In the genomic region with DNA sequence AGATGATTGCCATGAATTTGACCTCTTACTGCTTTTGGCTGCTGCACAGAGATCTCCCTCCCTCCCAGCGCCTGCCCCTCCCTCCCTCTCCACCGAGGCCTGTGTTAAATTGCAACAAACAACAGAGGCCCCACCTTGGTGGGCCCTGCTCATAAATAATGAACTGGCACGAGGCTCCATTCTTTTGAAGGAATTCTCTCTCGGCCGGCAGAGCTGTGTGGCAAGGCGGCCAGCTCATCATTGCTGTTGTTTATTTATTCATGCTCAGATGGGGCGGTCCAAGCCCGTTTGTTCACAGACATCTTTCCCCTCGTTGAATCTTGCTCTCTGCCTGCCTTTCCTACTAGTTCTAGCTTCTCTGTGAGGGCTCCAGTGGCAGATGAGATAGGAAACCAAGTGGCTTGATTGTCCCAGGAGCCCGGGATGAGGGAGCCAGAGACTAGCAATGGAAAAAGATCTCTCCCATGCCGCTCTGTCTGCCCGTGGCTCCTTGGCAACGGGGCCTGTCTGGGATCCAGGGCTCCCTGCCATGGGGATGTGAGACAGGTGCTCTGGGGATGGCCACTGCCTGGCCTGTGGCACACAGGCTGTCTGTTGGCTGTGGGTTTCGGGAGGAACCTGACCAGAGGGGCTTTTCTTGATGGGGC, we compare ENCODE assay signal across 17 cellular contexts.
DNase-seq lines count a peak whose midpoint lies in the region; ATAC-seq and TF ChIP-seq lines count a peak whose summit lies in the region.
"Had no signal": no experiment of that assay in that cellular context is flagged by ENCODE, and none has a peak within 500 bp of the region (broad histone marks: within the 10 kb centered on the region; RNA-seq: fewer than 3 reads in every experiment).

No MANE protein-coding gene starts in this region.

- H3K9me3 Mint-ChIP-seq in CD14-positive monocyte = no peaks in the 10 kb centered on the region
- H3K9me3 Mint-ChIP-seq in activated CD4-positive, alpha-beta memory T cell treated with anti-CD3 and anti-CD28 coated beads, Interleukin-2, amount 10 ng/mL, durations not matched to agents 7 days and 5 days = no peaks in the 10 kb centered on the region
- H3K9me3 Mint-ChIP-seq: activated naive CD4-positive, alpha-beta T cell treated with anti-CD3 and anti-CD28 coated beads, Interleukin-2, amount 50 U/mL, for 24 hours had no signal

- no peaks in the 10 kb centered on the region for H3F3A ChIP-seq in PC-3 (ENCODE audit: low read length, unreplicated experiment)

- H3K4me3 Mint-ChIP-seq in CD14-positive monocyte = no peak overlapping the region
- H3K4me3 Mint-ChIP-seq in activated CD4-positive, alpha-beta memory T cell treated with anti-CD3 and anti-CD28 coated beads, Interleukin-2, amount 10 ng/mL, durations not matched to agents 7 days and 5 days = no peak overlapping the region
- H3K4me3 Mint-ChIP-seq: activated naive CD4-positive, alpha-beta T cell treated with anti-CD3 and anti-CD28 coated beads, Interleukin-2, amount 50 U/mL, for 24 hours had no signal

- ATAC-seq in IMR-90 (ENCODE audit: low read depth) = peak; percentile 89
- ATAC-seq in PC-3 = no peak
- ATAC-seq: Panc1 had no signal

- H3K9ac ChIP-seq in IMR-90 (ENCODE audit: low read depth, low read length) = no peak overlapping the region
- no peak overlapping the region for H3K9ac ChIP-seq in PC-3 (ENCODE audit: low read length)
- H3K9ac ChIP-seq: BLaER1 had no signal

- no peak overlapping the region for H2AK5ac ChIP-seq in IMR-90 (ENCODE audit: low read depth, low read length)

- BruUV-seq in IMR-90 (replicated peaks; lab: Mats Ljungman, UMichigan) (no TSS peak), PC-3 (replicated peaks; lab: Mats Ljungman, UMichigan) (no TSS peak)

- H3K36me3 Mint-ChIP-seq in CD14-positive monocyte = no peaks in the 10 kb centered on the region
- H3K36me3 Mint-ChIP-seq in activated CD4-positive, alpha-beta memory T cell treated with anti-CD3 and anti-CD28 coated beads, Interleukin-2, amount 10 ng/mL, durations not matched to agents 7 days and 5 days (ENCODE audit: low read depth) = no peaks in the 10 kb centered on the region
- H3K36me3 Mint-ChIP-seq: activated naive CD4-positive, alpha-beta T cell treated with anti-CD3 and anti-CD28 coated beads, Interleukin-2, amount 50 U/mL, for 24 hours had no signal

- no peak overlapping the region for H3K4ac ChIP-seq in IMR-90 (ENCODE audit: low read depth, low read length)

- H3K9me3 ChIP-seq in IMR-90 (ENCODE audit: control insufficient read depth, insufficient read depth, low read length) = no peaks in the 10 kb centered on the region
- H3K9me3 ChIP-seq in PC-3 (ENCODE audit: low read length) = no peaks in the 10 kb centered on the region
- no peaks in the 10 kb centered on the region for H3K9me3 ChIP-seq in SJCRH30 (replicated peaks)
- H3K9me3 ChIP-seq: BLaER1, heart left ventricle had no signal

- no peak overlapping the region for H4K8ac ChIP-seq in IMR-90 (ENCODE audit: low read depth in 2 of 2, low read length in 2 of 2)

- no peak overlapping the region for H3K14ac ChIP-seq in IMR-90 (replicated peaks; ENCODE audit: low read depth, low read length)

- TF ChIP-seq POLR2A in IMR-90 (IDR thresholded peaks at IDR 0.05; ENCODE audit: low read depth, low read length) = no peak

- H2AK9ac ChIP-seq in IMR-90 (replicated peaks; ENCODE audit: low read depth, low read length, poor library complexity) = no peak overlapping the region

- dilution Hi-C loops in IMR-90 (cut with HindIII; ENCODE audit: low sequenced_read_pairs, unreplicated experiment) = no loop called here

- in situ Hi-C loops in IMR-90 (cut with MboI; ENCODE audit: low sequenced_read_pairs) = no loop called here

- DNase-seq in CD14-positive monocyte (ENCODE audit: low spot score) (peak; percentile 30), IMR-90 (peak; percentile 32), PC-3 (peak; percentile 12), hippocampal formation (lab: John Stamatoyannopoulos, UW) (peak; percentile 59 to 61), GM20000 (ENCODE audit: low spot score) (no peak), SJCRH30 (no peak), SIG-M5 (lab: John Stamatoyannopoulos, UW) (no peak)
- DNase-seq in activated CD4-positive, alpha-beta memory T cell treated with anti-CD3 and anti-CD28 coated beads, Interleukin-2, amount 10 ng/mL, durations not matched to agents 7 days and 5 days = no peak
- DNase-seq: effector CD4-positive, alpha-beta T cell; heart left ventricle; mesendoderm; stimulated activated CD4-positive, alpha-beta T cell treated with anti-CD3 and anti-CD28 coated beads, Interleukin-2, amount 100 ng/mL, for 24 hours; stimulated activated naive CD4-positive, alpha-beta T cell had no signal

- CTCF ChIA-PET in IMR-90 (lab: Yijun Ruan, JAX) = no interaction called here
- CTCF ChIA-PET in PC-3 (lab: Charles Lee) = no interaction called here
- CTCF ChIA-PET in activated CD4-positive, alpha-beta memory T cell treated with anti-CD3 and anti-CD28 coated beads, Interleukin-2, amount 10 ng/mL, durations not matched to agents 7 days and 5 days (lab: Charles Lee) = interaction anchor here (1.9 kb wide), 1 partner anchor 17 kb away, joined by 5 read pairs; no protein-coding TSS in a partner anchor

- H2BK20ac ChIP-seq in IMR-90 (ENCODE audit: low read depth, low read length) = no peak overlapping the region

- H3K36me3 ChIP-seq in IMR-90 (ENCODE audit: control insufficient read depth, insufficient read depth, low read length) = no peaks in the 10 kb centered on the region
- H3K36me3 ChIP-seq in PC-3 (ENCODE audit: low read depth, low read length) = no peaks in the 10 kb centered on the region
- no peaks in the 10 kb centered on the region for H3K36me3 ChIP-seq in SJCRH30
- H3K36me3 ChIP-seq: BLaER1, heart left ventricle had no signal

- H2BK5ac ChIP-seq in IMR-90 (ENCODE audit: low read depth, low read length, poor library complexity, severe bottlenecking) = no peak overlapping the region

- no peaks in the 10 kb centered on the region for H3K9me1 ChIP-seq in IMR-90 (ENCODE audit: insufficient read depth, low read length)

- POLR2A ChIA-PET in IMR-90 (lab: Charles Lee; ENCODE audit: unreplicated experiment) (no interaction called here), PC-3 (lab: Charles Lee; ENCODE audit: unreplicated experiment) (no interaction called here)
- POLR2A ChIA-PET in activated CD4-positive, alpha-beta memory T cell treated with anti-CD3 and anti-CD28 coated beads, Interleukin-2, amount 10 ng/mL, durations not matched to agents 7 days and 5 days (lab: Charles Lee) = no interaction called here

- no peak overlapping the region for H2BK15ac ChIP-seq in IMR-90 (ENCODE audit: low read depth, low read length)

- H3K4me3 ChIP-seq in IMR-90 (ENCODE audit: insufficient read depth, low read depth, low read length) (no peak overlapping the region), PC-3 (ENCODE audit: low read length) (no peak overlapping the region), SJCRH30 (no peak overlapping the region)
- H3K4me3 ChIP-seq: BLaER1, heart left ventricle had no signal

- no peak overlapping the region for H3K4me2 ChIP-seq in IMR-90 (ENCODE audit: low read depth, low read length)
- H3K4me2 ChIP-seq in PC-3 (ENCODE audit: low read length) = no peak overlapping the region
- H3K4me2 ChIP-seq: BLaER1 had no signal

- no peak overlapping the region for H3K56ac ChIP-seq in IMR-90 (ENCODE audit: extremely low read depth, insufficient read depth, low read length)

- intact Hi-C loops in CD14-positive monocyte (cut with micrococcal nuclease) = no loop called here
- intact Hi-C loops in IMR-90 (cut with micrococcal nuclease) = no loop called here
- intact Hi-C loops in PC-3 (cut with micrococcal nuclease) = no loop called here

- H3K27me3 Mint-ChIP-seq in CD14-positive monocyte (ENCODE audit: low read depth in 3 of 3) = peaks cover 11 to 27% (median 14%) of the 10 kb centered on the region in 3 donors
- peaks cover 15% of the 10 kb centered on the region for H3K27me3 Mint-ChIP-seq in activated CD4-positive, alpha-beta memory T cell treated with anti-CD3 and anti-CD28 coated beads, Interleukin-2, amount 10 ng/mL, durations not matched to agents 7 days and 5 days

- H3K27ac ChIP-seq in IMR-90 (ENCODE audit: insufficient read depth, low read length) = no peak overlapping the region
- no peak overlapping the region for H3K27ac ChIP-seq in PC-3 (ENCODE audit: low read length)
- H3K27ac ChIP-seq in SJCRH30 = no peak overlapping the region
- H3K27ac ChIP-seq: BLaER1, heart left ventricle had no signal

- H3K4me1 Mint-ChIP-seq in CD14-positive monocyte = no peaks in the 10 kb centered on the region
- H3K4me1 Mint-ChIP-seq in activated CD4-positive, alpha-beta memory T cell treated with anti-CD3 and anti-CD28 coated beads, Interleukin-2, amount 10 ng/mL, durations not matched to agents 7 days and 5 days = peaks cover 16% of the 10 kb centered on the region

- no peaks in the 10 kb centered on the region for H3K9me2 ChIP-seq in PC-3 (replicated peaks; ENCODE audit: low read length)

- H3K18ac ChIP-seq in IMR-90 (ENCODE audit: low read depth, low read length) = no peak overlapping the region

- H3K79me2 ChIP-seq in PC-3 (ENCODE audit: low read length) = no peaks in the 10 kb centered on the region

- no peak for TF ChIP-seq RAD21 in IMR-90 (IDR thresholded peaks at IDR 0.05; ENCODE audit: low read length)

- peak overlapping the region in 1 of 7 donors; percentile 48 for H3K27ac Mint-ChIP-seq in CD14-positive monocyte
- no peak overlapping the region for H3K27ac Mint-ChIP-seq in activated CD4-positive, alpha-beta memory T cell treated with anti-CD3 and anti-CD28 coated beads, Interleukin-2, amount 10 ng/mL, durations not matched to agents 7 days and 5 days
- H3K27ac Mint-ChIP-seq: activated naive CD4-positive, alpha-beta T cell treated with anti-CD3 and anti-CD28 coated beads, Interleukin-2, amount 50 U/mL, for 24 hours; progenitor cell of endocrine pancreas had no signal

- peaks cover 17% of the 10 kb centered on the region for H3K27me3 ChIP-seq in IMR-90 (ENCODE audit: control insufficient read depth, insufficient read depth, low read length)
- peaks cover 88% of the 10 kb centered on the region for H3K27me3 ChIP-seq in PC-3 (ENCODE audit: low read length)
- no peaks in the 10 kb centered on the region for H3K27me3 ChIP-seq in SJCRH30
- H3K27me3 ChIP-seq: BLaER1, heart left ventricle had no signal

- H4K20me1 ChIP-seq in IMR-90 (ENCODE audit: insufficient read depth, low read length) = no peaks in the 10 kb centered on the region
- H4K20me1 ChIP-seq in PC-3 (ENCODE audit: low read length) = no peaks in the 10 kb centered on the region
- H4K20me1 ChIP-seq: BLaER1 had no signal

- H3K23ac ChIP-seq in IMR-90 (ENCODE audit: low read depth, low read length) = no peak overlapping the region

- no peaks in the 10 kb centered on the region for H3K79me1 ChIP-seq in IMR-90 (ENCODE audit: low read depth in 1 of 2, low read length in 2 of 2)

- H2BK120ac ChIP-seq in IMR-90 (ENCODE audit: low read depth, low read length) = no peak overlapping the region

- H4K91ac ChIP-seq in IMR-90 (ENCODE audit: insufficient read depth, low read depth, low read length) = no peak overlapping the region

- H4K5ac ChIP-seq in IMR-90 (ENCODE audit: low read depth, low read length) = no peak overlapping the region

- 71% methylated on average over 1 of the region's 14 CpGs; no CpG with 5 or more reads in 1 of the 2 experiments for WGBS in IMR-90 (ENCODE audit: extremely low coverage in 2 of 2, insufficient read length in 1 of 2), 2 experiments

- H2AFZ ChIP-seq in IMR-90 (replicated peaks; ENCODE audit: low read length, poor library complexity) (peak overlapping the region; percentile 36), PC-3 (ENCODE audit: low read length) (no peak overlapping the region)

- TF ChIP-seq CTCF in CD14-positive monocyte (IDR thresholded peaks at IDR 0.05) (no peak), IMR-90 (conservative IDR thresholded peaks at IDR 0.05; ENCODE audit: low read depth, low read length) (no peak), PC-3 (conservative IDR thresholded peaks at IDR 0.05; ENCODE audit: low read depth, low read length) (no peak), GM20000 (IDR thresholded peaks at IDR 0.05; ENCODE audit: extremely low read depth, missing control alignments) (no peak)

- no peaks in the 10 kb centered on the region for H3K4me1 ChIP-seq in IMR-90 (ENCODE audit: control insufficient read depth, insufficient read depth, low read length)
- no peaks in the 10 kb centered on the region for H3K4me1 ChIP-seq in PC-3 (ENCODE audit: insufficient read depth, low read length)
- no peaks in the 10 kb centered on the region for H3K4me1 ChIP-seq in SJCRH30

Comparison
In these comparisons a context has a peak if more than half of its experiments do, and no peak if none do; other contexts are left out.
1. DNase-seq: peak in CD14-positive monocyte (single experiment), IMR-90 (single experiment), PC-3 (single experiment) and hippocampal formation (2 of 2); none in GM20000 (single experiment), SJCRH30 (0 of 2), activated CD4-positive, alpha-beta memory T cell treated with anti-CD3 and anti-CD28 coated beads, Interleukin-2, amount 10 ng/mL, durations not matched to agents 7 days and 5 days (single experiment) and SIG-M5 (single experiment).